ENCODE assay signal across 1 cellular context in the genomic region with DNA sequence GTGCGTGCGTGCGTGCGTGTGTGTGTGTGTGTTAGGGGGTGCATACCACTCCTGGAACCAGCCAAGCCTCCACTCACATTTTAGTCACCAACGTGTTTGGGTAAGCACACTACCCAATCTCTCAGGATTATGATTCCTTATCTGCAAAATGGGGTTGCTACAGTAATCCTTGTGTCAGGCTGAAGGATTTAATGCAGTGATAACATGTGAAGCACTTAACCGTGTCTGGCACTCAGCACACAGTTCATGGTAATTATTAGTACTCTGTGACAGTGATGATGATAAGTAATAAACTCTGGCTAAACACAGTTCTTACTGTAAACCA.
TF ChIP-seq lines count a peak whose summit lies in the region.

No MANE protein-coding gene starts in this region.

TF ChIP-seq in K562, 482 proteins besides CTCF, POLR2A, EP300 and RAD21:
- TF ChIP-seq MEIS2 (IDR thresholded peaks at IDR 0.05; ENCODE audit: partially characterized antibody): peak; percentile 13
- 0 out of 2 replicates have a peak, but pooled peaks have one; percentile 1 for TF ChIP-seq BHLHE40 (IDR thresholded peaks at IDR 0.05; ENCODE audit: low read length)
- TF ChIP-seq, protein P1, sequence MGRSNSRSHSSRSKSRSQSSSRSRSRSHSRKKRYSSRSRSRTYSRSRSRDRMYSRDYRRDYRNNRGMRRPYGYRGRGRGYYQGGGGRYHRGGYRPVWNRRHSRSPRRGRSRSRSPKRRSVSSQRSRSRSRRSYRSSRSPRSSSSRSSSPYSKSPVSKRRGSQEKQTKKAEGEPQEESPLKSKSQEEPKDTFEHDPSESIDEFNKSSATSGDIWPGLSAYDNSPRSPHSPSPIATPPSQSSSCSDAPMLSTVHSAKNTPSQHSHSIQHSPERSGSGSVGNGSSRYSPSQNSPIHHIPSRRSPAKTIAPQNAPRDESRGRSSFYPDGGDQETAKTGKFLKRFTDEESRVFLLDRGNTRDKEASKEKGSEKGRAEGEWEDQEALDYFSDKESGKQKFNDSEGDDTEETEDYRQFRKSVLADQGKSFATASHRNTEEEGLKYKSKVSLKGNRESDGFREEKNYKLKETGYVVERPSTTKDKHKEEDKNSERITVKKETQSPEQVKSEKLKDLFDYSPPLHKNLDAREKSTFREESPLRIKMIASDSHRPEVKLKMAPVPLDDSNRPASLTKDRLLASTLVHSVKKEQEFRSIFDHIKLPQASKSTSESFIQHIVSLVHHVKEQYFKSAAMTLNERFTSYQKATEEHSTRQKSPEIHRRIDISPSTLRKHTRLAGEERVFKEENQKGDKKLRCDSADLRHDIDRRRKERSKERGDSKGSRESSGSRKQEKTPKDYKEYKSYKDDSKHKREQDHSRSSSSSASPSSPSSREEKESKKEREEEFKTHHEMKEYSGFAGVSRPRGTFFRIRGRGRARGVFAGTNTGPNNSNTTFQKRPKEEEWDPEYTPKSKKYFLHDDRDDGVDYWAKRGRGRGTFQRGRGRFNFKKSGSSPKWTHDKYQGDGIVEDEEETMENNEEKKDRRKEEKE (IDR thresholded peaks at IDR 0.05; ENCODE audit: borderline replicate concordance in 1 of 2, control insufficient read depth in 1 of 2, low read depth in 2 of 2, low read length in 1 of 2): no peak
